28 cellular contexts compared by ENCODE assay signal in the genomic region with DNA sequence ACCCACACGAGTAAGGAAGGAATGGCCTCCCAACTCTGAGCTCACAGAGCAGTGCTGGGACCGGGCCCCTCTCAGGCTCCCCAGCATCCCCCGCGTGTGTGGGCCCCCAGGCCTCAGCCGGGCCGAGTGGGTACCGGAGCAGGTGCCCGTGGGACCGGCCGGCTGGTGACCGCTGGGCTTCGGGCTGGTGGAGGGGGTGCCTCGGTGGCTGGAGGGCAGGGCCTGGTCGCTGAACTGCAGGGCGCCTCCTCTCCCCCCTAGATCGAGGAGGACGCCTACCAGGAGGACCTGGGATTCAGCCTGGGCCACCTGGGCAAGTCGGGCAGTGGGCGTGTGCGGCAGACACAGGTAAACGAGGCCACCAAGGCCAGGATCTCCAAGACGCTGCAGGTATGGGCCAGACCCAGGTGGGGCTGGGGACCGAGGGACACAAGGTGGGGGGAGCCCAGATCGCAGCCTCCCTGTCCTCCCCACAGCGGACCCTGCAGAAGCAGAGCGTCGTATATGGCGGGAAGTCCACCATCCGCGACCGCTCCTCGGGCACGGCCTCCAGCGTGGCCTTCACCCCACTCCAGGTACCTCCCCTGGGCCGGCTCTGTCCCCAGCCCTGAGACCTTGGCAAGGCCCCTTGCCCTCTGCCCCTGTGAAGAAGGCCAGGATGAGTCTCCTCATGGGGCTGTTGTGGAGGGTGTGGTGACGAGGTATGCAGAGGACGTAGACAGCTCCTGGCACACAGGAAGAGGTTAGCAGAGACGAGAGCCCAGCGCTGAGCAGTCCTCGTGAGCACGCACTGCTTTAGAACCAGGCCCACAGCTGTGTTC. TPM values are rescaled to one million over a fixed set of nuclear protein-coding genes. Genes with fewer than 3 reads are reported as not detected.
"Had no signal": no experiment of that assay in that cellular context is flagged by ENCODE, and none has a peak within 500 bp of the region (broad histone marks: within the 10 kb centered on the region; RNA-seq: fewer than 3 reads in every experiment).

No MANE protein-coding gene starts in this region.

- DNase-seq: heart right ventricle; left colon; mesendoderm; naive B cell; natural killer cell; nephron progenitor cell; ovary; right lobe of liver; stimulated activated CD4-positive, alpha-beta T cell treated with anti-CD3 and anti-CD28 coated beads, Interleukin-12 subunit alpha, Interleukin-12 subunit beta, amount 100 ng/mL, for 4 hours; stimulated activated CD4-positive, alpha-beta T cell treated with anti-CD3 and anti-CD28 coated beads, Interleukin-15, amount 100 ng/mL, for 24 hours; stimulated activated CD4-positive, alpha-beta T cell treated with anti-CD3 and anti-CD28 coated beads, Interleukin-2, amount 100 ng/mL, for 24 hours; stimulated activated CD4-positive, alpha-beta T cell treated with anti-CD3 and anti-CD28 coated beads, Interleukin-4, amount 100 ng/mL, for 1 hour; stimulated activated naive CD4-positive, alpha-beta T cell; stomach; testis; thyroid gland; transverse colon had no signal

- FAIRE-seq: keratinocyte had no signal

- H3K4me1 ChIP-seq: heart right ventricle, left lung, neural progenitor cell, right atrium auricular region, right lobe of liver, stomach, testis, thyroid gland, transverse colon, upper lobe of left lung, vagina had no signal

- H3K9me3 ChIP-seq: heart right ventricle, left lung, ovary, right atrium auricular region, right lobe of liver, stomach, testis, thyroid gland, transverse colon, upper lobe of left lung, vagina had no signal

- H3K4me3 ChIP-seq: heart right ventricle, hepatocyte, left lung, lung, neural progenitor cell, ovary, right atrium auricular region, right lobe of liver, smooth muscle cell, stomach, testis, thyroid gland, transverse colon, upper lobe of left lung, vagina had no signal

- H3K9ac ChIP-seq: neural progenitor cell had no signal

- H3K36me3 ChIP-seq: neural progenitor cell, ovary had no signal

- H3K27ac ChIP-seq: heart right ventricle, hepatocyte, left lung, neural progenitor cell, ovary, right atrium auricular region, right lobe of liver, stomach, testis, thyroid gland, transverse colon, upper lobe of left lung, vagina had no signal

- H3K79me2 ChIP-seq: hepatocyte had no signal

- ATAC-seq: heart right ventricle, left colon, left lung, natural killer cell had no signal

- H3K27me3 ChIP-seq: heart right ventricle, hepatocyte, left lung, neural progenitor cell, ovary, right atrium auricular region, right lobe of liver, stomach, testis, thyroid gland, transverse colon, upper lobe of left lung, vagina had no signal

- H2AFZ ChIP-seq: hepatocyte, neural progenitor cell had no signal

- H3K4me2 ChIP-seq: hepatocyte, neural progenitor cell, smooth muscle cell had no signal

RNA-seq across cellular contexts. Expression of gene OSCAR, which starts 28.4 kb away (rescaled TPM):
- total RNA-seq: hepatocyte, mesothelial cell of epicardium, progenitor cell of endocrine pancreas, smooth muscle cell had no signal
